ENCODE assay signal across 1 cellular context in genomic region chr17:18038149-18038850, GRCh38.
TF ChIP-seq lines count a peak whose summit lies in the region.

No MANE protein-coding gene starts in this region.

TF ChIP-seq in K562, 482 proteins besides CTCF, POLR2A, EP300 and RAD21:
- TF ChIP-seq ZNF224 (CRISPR knock-in tag; IDR thresholded peaks at IDR 0.05) (no peak), MIER1 (IDR thresholded peaks at IDR 0.05; ENCODE audit: low read depth) (no peak), ZC3H11A (IDR thresholded peaks at IDR 0.05; ENCODE audit: low read depth, low read length) (no peak), SUPT5H (IDR thresholded peaks at IDR 0.05) (no peak), KDM5B (IDR thresholded peaks at IDR 0.05; ENCODE audit: insufficient replicate concordance, low read depth, low read length) (no peak), ZNF778 (CRISPR knock-in tag; IDR thresholded peaks at IDR 0.05) (no peak), PML (IDR thresholded peaks at IDR 0.05; ENCODE audit: low read length) (0 out of 2 replicates have a peak, but pooled peaks have one; percentile 19), STAT5B (CRISPR knock-in tag; IDR thresholded peaks at IDR 0.05) (no peak), GATAD2B (IDR thresholded peaks at IDR 0.05; ENCODE audit: borderline replicate concordance) (no peak), HOMEZ (CRISPR knock-in tag; IDR thresholded peaks at IDR 0.05) (no peak), NCOA1 (IDR thresholded peaks at IDR 0.05; ENCODE audit: low read depth) (no peak), CBFB (CRISPR knock-in tag; IDR thresholded peaks at IDR 0.05) (no peak), PHB (CRISPR knock-in tag; IDR thresholded peaks at IDR 0.05) (no peak), ZBTB5 (IDR thresholded peaks at IDR 0.05) (peak; percentile 88), ZC3H4 (CRISPR knock-in tag; IDR thresholded peaks at IDR 0.05; ENCODE audit: borderline replicate concordance) (no peak), FOXJ3 (CRISPR knock-in tag; IDR thresholded peaks at IDR 0.05) (no peak), ETV6 (IDR thresholded peaks at IDR 0.05; ENCODE audit: borderline replicate concordance in 1 of 2, low read depth in 2 of 2, low read length in 1 of 2) (no peak), ETV6 (CRISPR knock-in tag; IDR thresholded peaks at IDR 0.05; ENCODE audit: borderline replicate concordance) (no peak), FOXM1 (IDR thresholded peaks at IDR 0.05; ENCODE audit: low read depth) (no peak), FOXM1 (CRISPR knock-in tag; IDR thresholded peaks at IDR 0.05; ENCODE audit: low read depth) (0 out of 2 replicates have a peak, but pooled peaks have one; percentile 8)
- TF ChIP-seq, protein P1, sequence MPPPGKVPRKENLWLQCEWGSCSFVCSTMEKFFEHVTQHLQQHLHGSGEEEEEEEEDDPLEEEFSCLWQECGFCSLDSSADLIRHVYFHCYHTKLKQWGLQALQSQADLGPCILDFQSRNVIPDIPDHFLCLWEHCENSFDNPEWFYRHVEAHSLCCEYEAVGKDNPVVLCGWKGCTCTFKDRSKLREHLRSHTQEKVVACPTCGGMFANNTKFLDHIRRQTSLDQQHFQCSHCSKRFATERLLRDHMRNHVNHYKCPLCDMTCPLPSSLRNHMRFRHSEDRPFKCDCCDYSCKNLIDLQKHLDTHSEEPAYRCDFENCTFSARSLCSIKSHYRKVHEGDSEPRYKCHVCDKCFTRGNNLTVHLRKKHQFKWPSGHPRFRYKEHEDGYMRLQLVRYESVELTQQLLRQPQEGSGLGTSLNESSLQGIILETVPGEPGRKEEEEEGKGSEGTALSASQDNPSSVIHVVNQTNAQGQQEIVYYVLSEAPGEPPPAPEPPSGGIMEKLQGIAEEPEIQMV (tag; conservative IDR thresholded peaks at IDR 0.05; ENCODE audit: low read depth): peak; percentile 95
- TF ChIP-seq, protein P2, sequence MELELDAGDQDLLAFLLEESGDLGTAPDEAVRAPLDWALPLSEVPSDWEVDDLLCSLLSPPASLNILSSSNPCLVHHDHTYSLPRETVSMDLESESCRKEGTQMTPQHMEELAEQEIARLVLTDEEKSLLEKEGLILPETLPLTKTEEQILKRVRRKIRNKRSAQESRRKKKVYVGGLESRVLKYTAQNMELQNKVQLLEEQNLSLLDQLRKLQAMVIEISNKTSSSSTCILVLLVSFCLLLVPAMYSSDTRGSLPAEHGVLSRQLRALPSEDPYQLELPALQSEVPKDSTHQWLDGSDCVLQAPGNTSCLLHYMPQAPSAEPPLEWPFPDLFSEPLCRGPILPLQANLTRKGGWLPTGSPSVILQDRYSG (tag; conservative IDR thresholded peaks at IDR 0.05; ENCODE audit: low read depth): no peak
- TF ChIP-seq, protein P3, sequence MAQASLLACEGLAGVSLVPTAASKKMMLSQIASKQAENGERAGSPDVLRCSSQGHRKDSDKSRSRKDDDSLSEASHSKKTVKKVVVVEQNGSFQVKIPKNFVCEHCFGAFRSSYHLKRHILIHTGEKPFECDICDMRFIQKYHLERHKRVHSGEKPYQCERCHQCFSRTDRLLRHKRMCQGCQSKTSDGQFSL (CRISPR knock-in tag; IDR thresholded peaks at IDR 0.05): 0 out of 2 replicates have a peak, but pooled peaks have one; percentile 26
- TF ChIP-seq, protein P3 (tag; IDR thresholded peaks at IDR 0.05): no peak
